In the genomic region with DNA sequence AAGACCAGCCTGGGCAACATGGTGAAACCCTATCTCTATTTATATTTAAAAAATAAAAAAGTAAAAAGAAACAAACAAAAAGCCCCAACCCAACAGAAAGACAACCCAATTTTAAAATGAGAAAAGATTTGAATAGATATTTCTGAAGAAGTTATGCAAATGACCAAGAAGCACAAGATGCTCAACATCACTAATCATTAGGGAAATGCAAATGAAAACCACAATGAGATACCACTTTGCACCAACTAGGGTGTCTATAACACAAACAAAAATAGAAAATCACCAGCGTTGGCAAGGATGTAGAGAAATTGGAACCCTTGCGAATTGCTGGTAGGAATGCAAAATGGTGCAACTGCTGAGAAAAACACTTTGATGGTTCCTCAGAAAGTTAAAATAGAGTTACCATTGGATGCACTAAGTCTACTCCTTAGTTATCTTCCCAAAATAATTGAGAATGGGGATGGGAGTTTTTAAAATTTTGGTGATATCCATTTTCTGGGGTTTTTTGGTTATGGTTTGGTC, we compare ENCODE assay signal across 23 cellular contexts. TPM values are rescaled to one million over a fixed set of nuclear protein-coding genes. Genes with fewer than 3 reads are reported as not detected.
DNase-seq lines count a peak whose midpoint lies in the region; ATAC-seq, FAIRE-seq and TF ChIP-seq lines count a peak whose summit lies in the region.
"Had no signal": no experiment of that assay in that cellular context is flagged by ENCODE, and none has a peak within 500 bp of the region (broad histone marks: within the 10 kb centered on the region; RNA-seq: fewer than 3 reads in every experiment).

No MANE protein-coding gene starts in this region.

- no peak for TF ChIP-seq POLR2A in GM12878 (IDR thresholded peaks at IDR 0.05; ENCODE audit: low read depth, low read length)

- no peaks in the 10 kb centered on the region for H4K20me1 ChIP-seq in GM12878 (ENCODE audit: control insufficient read depth, insufficient read depth)

- no peak for FAIRE-seq in GM12878 (lab: Jason Lieb, UNC)
- FAIRE-seq: A204.1, GM12892, GM19239 had no signal

- WGBS in GM12878 (ENCODE audit: insufficient coverage, insufficient replicate concordance, low lambda C conversion rate, missing lambda C conversion rate): 6% methylated on average over 2 of the region's 2 CpGs

- intact Hi-C loops in GM12878 (cut with micrococcal nuclease; ENCODE audit: unreplicated experiment): no loop called here

- H3K79me2 ChIP-seq in GM12878 (ENCODE audit: control insufficient read depth, insufficient read depth, low read length): no peaks in the 10 kb centered on the region

- RAD21 ChIA-PET in GM12878 (lab: Charles Lee; ENCODE audit: unreplicated experiment): no interaction called here

- in situ Hi-C loops in GM12878 (cut with MboI): no loop called here

- POLR2A ChIA-PET in GM12878 (lab: Charles Lee): interaction anchor here (1.4 kb wide), 1 partner anchor 15 kb away, joined by 4 read pairs; no protein-coding TSS in a partner anchor

- H3K27ac ChIP-seq in GM12878 (ENCODE audit: control insufficient read depth, insufficient read depth): no peak overlapping the region
- H3K27ac ChIP-seq: GM23248, HL-60, KMS-11 had no signal

- ATAC-seq in GM18520 (IDR thresholded peaks at IDR 0.05; ENCODE audit: unreplicated experiment): peak; percentile 30
- peak; percentile 34 for ATAC-seq in HG03439 (IDR thresholded peaks at IDR 0.05; ENCODE audit: unreplicated experiment)
- peak; percentile 34; the same call in 1 of the 3 replicates for ATAC-seq in GM12878
- no peak for ATAC-seq in HG02885 (IDR thresholded peaks at IDR 0.05; ENCODE audit: poor library complexity, unreplicated experiment)

- H2AFZ ChIP-seq in GM12878 (ENCODE audit: control insufficient read depth, low read depth, low read length): no peak overlapping the region
- H2AFZ ChIP-seq: GM23248 had no signal

- no peak for TF ChIP-seq EP300 in GM12878 (IDR thresholded peaks at IDR 0.05; ENCODE audit: borderline replicate concordance in 1 of 2, control insufficient read depth in 1 of 2, low read depth in 2 of 2, low read length in 2 of 2)

- CTCF ChIA-PET in GM12878 (lab: Yijun Ruan, JAX): interaction anchor here (1.0 kb wide), 1 partner anchor 470 kb away, joined by 4 read pairs; no protein-coding TSS in a partner anchor

- H3K36me3 ChIP-seq in GM12878 (ENCODE audit: control insufficient read depth in 2 of 2, insufficient read depth in 2 of 2, low read length in 1 of 2): peaks cover 3 to 15% of the 10 kb centered on the region in 2 experiments

- SMC1A ChIA-PET in GM12878 (lab: Charles Lee; ENCODE audit: uncharacterized antibody, unreplicated experiment): interaction anchor here (0.9 to 2.1 kb wide), 5 partner anchors 9 to 79 kb away, joined by 3 to 8 read pairs (median 4); no protein-coding TSS in a partner anchor

- no peak for TF ChIP-seq CTCF in GM12878 (IDR thresholded peaks at IDR 0.05 in 2 of 3, conservative IDR thresholded peaks at IDR 0.05 in 1 of 3; ENCODE audit: control insufficient read depth in 2 of 3, extremely low read depth in 1 of 3, insufficient read depth in 1 of 3, low read depth in 3 of 3, low read length in 3 of 3)

- TF ChIP-seq RAD21 in GM12878 (IDR thresholded peaks at IDR 0.05; ENCODE audit: insufficient read depth, low read depth, low read length): no peak

- BruUV-seq in GM12878 (replicated peaks; lab: Mats Ljungman, UMichigan): no TSS peak

- H3K4me2 ChIP-seq in GM12878 (ENCODE audit: control insufficient read depth, insufficient read depth): no peak overlapping the region
- H3K4me2 ChIP-seq: KMS-11 had no signal

- no peaks in the 10 kb centered on the region for H3K27me3 ChIP-seq in GM12878 (replicated peaks in 1 of 2; ENCODE audit: control insufficient read depth in 2 of 2, insufficient read depth in 2 of 2, low read length in 1 of 2)
- H3K27me3 ChIP-seq: BE2C had no signal

- peaks cover 6% of the 10 kb centered on the region; the same call in 1 of the 2 replicates for H3K4me1 ChIP-seq in GM12878 (ENCODE audit: control insufficient read depth, insufficient read depth, low read length)
- H3K4me1 ChIP-seq: BE2C had no signal

- H3K9ac ChIP-seq in GM12878 (ENCODE audit: control insufficient read depth, insufficient read depth, low read length): no peak overlapping the region
- H3K9ac ChIP-seq: GM23248, KMS-11 had no signal

- no peak for DNase-seq in GM12878 (ENCODE audit: low read depth, low spot score)
- DNase-seq in NCI-H2171 (lab: John Stamatoyannopoulos, UW): no peak
- DNase-seq in A172 (ENCODE audit: low spot score): no peak
- DNase-seq: ACHN; BE2C; C1 segment of cervical spinal cord; CD4-positive, CD25-positive, alpha-beta regulatory T cell; CD8-positive, alpha-beta memory T cell; COR-L47; DMS 273 treated with DMSO at 0.1 percent for 48 hours; DMS53; DND-41; EL; GM23248 had no signal

- H3K4me3 ChIP-seq in GM12878: no peak overlapping the region
- H3K4me3 ChIP-seq: GM23248, HAP-1 had no signal

- H3K9me3 ChIP-seq in GM12878 (replicated peaks; ENCODE audit: control insufficient read depth, insufficient read depth, low read length): no peaks in the 10 kb centered on the region; the same call in 2 of the 3 replicates
- H3K9me3 ChIP-seq: BE2C, HAP-1 had no signal

TF ChIP-seq in GM12878, 131 proteins besides CTCF, POLR2A, EP300 and RAD21 (continues in another document):
- TF ChIP-seq, protein P1, sequence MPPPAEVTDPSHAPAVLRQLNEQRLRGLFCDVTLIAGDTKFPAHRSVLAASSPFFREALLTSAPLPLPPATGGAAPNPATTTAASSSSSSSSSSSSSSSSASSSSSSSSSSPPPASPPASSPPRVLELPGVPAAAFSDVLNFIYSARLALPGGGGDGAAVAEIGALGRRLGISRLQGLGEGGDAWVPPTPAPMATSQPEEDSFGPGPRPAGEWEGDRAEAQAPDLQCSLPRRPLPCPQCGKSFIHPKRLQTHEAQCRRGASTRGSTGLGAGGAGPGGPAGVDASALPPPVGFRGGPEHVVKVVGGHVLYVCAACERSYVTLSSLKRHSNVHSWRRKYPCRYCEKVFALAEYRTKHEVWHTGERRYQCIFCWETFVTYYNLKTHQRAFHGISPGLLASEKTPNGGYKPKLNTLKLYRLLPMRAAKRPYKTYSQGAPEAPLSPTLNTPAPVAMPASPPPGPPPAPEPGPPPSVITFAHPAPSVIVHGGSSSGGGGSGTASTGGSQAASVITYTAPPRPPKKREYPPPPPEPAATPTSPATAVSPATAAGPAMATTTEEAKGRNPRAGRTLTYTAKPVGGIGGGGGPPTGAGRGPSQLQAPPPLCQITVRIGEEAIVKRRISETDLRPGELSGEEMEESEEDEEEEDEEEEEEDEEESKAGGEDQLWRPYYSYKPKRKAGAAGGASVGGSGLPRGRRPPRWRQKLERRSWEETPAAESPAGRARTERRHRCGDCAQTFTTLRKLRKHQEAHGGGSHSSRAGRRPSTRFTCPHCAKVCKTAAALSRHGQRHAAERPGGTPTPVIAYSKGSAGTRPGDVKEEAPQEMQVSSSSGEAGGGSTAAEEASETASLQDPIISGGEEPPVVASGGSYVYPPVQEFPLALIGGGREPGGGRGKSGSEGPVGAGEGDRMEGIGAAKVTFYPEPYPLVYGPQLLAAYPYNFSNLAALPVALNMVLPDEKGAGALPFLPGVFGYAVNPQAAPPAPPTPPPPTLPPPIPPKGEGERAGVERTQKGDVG (CRISPR knock-in tag; IDR thresholded peaks at IDR 0.05): no peak
- TF ChIP-seq POU2F2 (IDR thresholded peaks at IDR 0.05; ENCODE audit: borderline replicate concordance, low read depth, low read length) (no peak), SMAD5 (IDR thresholded peaks at IDR 0.05; ENCODE audit: low read depth) (no peak), ETV6 (conservative IDR thresholded peaks at IDR 0.05 in 1 of 2, IDR thresholded peaks at IDR 0.05 in 1 of 2; ENCODE audit: borderline replicate concordance in 1 of 2, low read depth in 1 of 2) (no peak), RUNX3 (IDR thresholded peaks at IDR 0.05; ENCODE audit: low read length) (no peak), BHLHE40 (IDR thresholded peaks at IDR 0.05; ENCODE audit: borderline replicate concordance in 1 of 2, low read depth in 2 of 2, low read length in 1 of 2) (no peak), ZNF622 (IDR thresholded peaks at IDR 0.05) (no peak)

RNA-seq across cellular contexts. Expression of a gene that starts 45.8 kb away (rescaled TPM):
- total RNA-seq in GM12878 (2013; cell fraction: nucleolus; rRNA removed): 44.1 and 48.5 TPM in 2 replicates
- 80.9 and 87.1 TPM in 2 replicates for total RNA-seq in GM12878 (2014; rRNA removed)
- total RNA-seq in GM12878 (2014; rRNA removed; fragmentation: Illumina TruSeq; extraction: Trizol): 94.8 and 99.8 TPM in 2 replicates
- 74.1 and 76.6 TPM in 2 replicates for total RNA-seq in GM12878 (2021)
- polyA plus RNA-seq in GM12878 (2011; ENCODE audit: low read depth): 55.9 TPM
- 97.7 and 133 TPM in 2 replicates for polyA plus RNA-seq in GM12878 (2011; rRNA removed)
- 72.7 and 101 TPM in 2 replicates for polyA plus RNA-seq in GM12878 (2011; cell fraction: cytosol; rRNA removed)
- polyA plus RNA-seq in GM12878 (2011; cell fraction: nucleus; rRNA removed): 63.2 and 67.5 TPM in 2 replicates
- polyA plus RNA-seq in GM12878 (2012): 48.4 and 65.5 TPM in 2 replicates
- polyA plus RNA-seq in GM12878 (2014; fragmentation: Illumina TruSeq; extraction: Trizol): 102 and 107 TPM in 2 replicates
- 100 to 1,000 TPM; 205 to 211 TPM for polyA plus RNA-seq in GM12878 (2014; fragmentation: Nextera tagmentation; extraction: Ambion mirVana)
- 75.1 and 89.1 TPM in 2 replicates for polyA plus RNA-seq in GM12878 (2014; rRNA removed)
- polyA plus RNA-seq in GM12878 (2016; fragmentation: Nextera tagmentation; extraction: Ambion mirVana): 100 to 1,000 TPM; 171 to 178 TPM
- polyA minus RNA-seq in GM12878 (2011; rRNA and poly(A)+ RNA removed): 61.9 and 70.4 TPM in 2 replicates
- polyA minus RNA-seq in GM12878 (2011; cell fraction: cytosol; rRNA and poly(A)+ RNA removed): 37.6 and 38.6 TPM in 2 replicates
- polyA minus RNA-seq in GM12878 (2011; cell fraction: nucleus; rRNA and poly(A)+ RNA removed): 33.5 and 52.9 TPM in 2 replicates
- 118 and 147 TPM in 2 replicates for total RNA-seq in A172 (2014; rRNA removed; shearing (Covaris generic))
